In genomic region chr1:229479660-229480399, GRCh38 we compare ENCODE assay signal across 13 cellular contexts. TPM values are rescaled to one million over a fixed set of nuclear protein-coding genes. Genes with fewer than 3 reads are reported as not detected.
DNase-seq lines count a peak whose midpoint lies in the region; ATAC-seq and TF ChIP-seq lines count a peak whose summit lies in the region.
"Had no signal": no experiment of that assay in that cellular context is flagged by ENCODE, and none has a peak within 500 bp of the region (broad histone marks: within the 10 kb centered on the region; RNA-seq: fewer than 3 reads in every experiment).

No MANE protein-coding gene starts in this region.

- H3K27me3 Mint-ChIP-seq in CD4-positive, alpha-beta T cell, result no peaks in the 10 kb centered on the region
- no peaks in the 10 kb centered on the region for H3K27me3 Mint-ChIP-seq in type B pancreatic cell

- H3K27me3 ChIP-seq in CD4-positive, alpha-beta T cell (ENCODE audit: control insufficient read depth, insufficient read depth, low read length), result no peaks in the 10 kb centered on the region

- H3K9me3 Mint-ChIP-seq in CD4-positive, alpha-beta T cell, result no peaks in the 10 kb centered on the region
- no peaks in the 10 kb centered on the region for H3K9me3 Mint-ChIP-seq in type B pancreatic cell

- POLR2A ChIA-PET in CD4-positive, alpha-beta T cell (lab: Charles Lee), result interaction anchor here (0.7 kb wide), 1 partner anchor 401 kb away, joined by 3 read pairs; no protein-coding TSS in a partner anchor

- no peak overlapping the region for H3K4me3 Mint-ChIP-seq in CD4-positive, alpha-beta T cell
- no peak overlapping the region for H3K4me3 Mint-ChIP-seq in type B pancreatic cell

- H3K9me3 ChIP-seq in CD4-positive, alpha-beta T cell (ENCODE audit: control insufficient read depth, low read length), result no peaks in the 10 kb centered on the region

- DNase-seq in kidney tubule cell (ENCODE audit: low spot score) (peak; percentile 37), NCI-H2107 (lab: John Stamatoyannopoulos, UW) (no peak), DMS79 treated with DMSO at 0.1 percent for 48 hours (lab: John Stamatoyannopoulos, UW) (no peak), type B pancreatic cell (ENCODE audit: extremely low spot score, unreplicated experiment) (no peak)
- no peak for DNase-seq in CD4-positive, alpha-beta T cell
- DNase-seq: effector CD4-positive, alpha-beta T cell; mesenchymal stem cell; NCI-H2171 treated with DMSO at 0.1 percent for 48 hours; stimulated activated CD4-positive, alpha-beta T cell treated with anti-CD3 and anti-CD28 coated beads, Interleukin-1b, Interleukin-23, amount 100 ng/mL, for 48 hours had no signal

- peaks cover 10% of the 10 kb centered on the region for H3K4me1 Mint-ChIP-seq in CD4-positive, alpha-beta T cell (ENCODE audit: low read depth)
- no peaks in the 10 kb centered on the region for H3K4me1 Mint-ChIP-seq in type B pancreatic cell (ENCODE audit: unreplicated experiment)

- TF ChIP-seq CTCF in CD4-positive, alpha-beta T cell (IDR thresholded peaks at IDR 0.05), result no peak
- no peak for TF ChIP-seq CTCF in type B pancreatic cell (conservative IDR thresholded peaks at IDR 0.05)

- H3K27ac ChIP-seq in CD4-positive, alpha-beta T cell (ENCODE audit: low read depth, low read length), result no peak overlapping the region

- H3K27ac Mint-ChIP-seq in CD4-positive, alpha-beta T cell, result no peak overlapping the region
- H3K27ac Mint-ChIP-seq in type B pancreatic cell, result no peak overlapping the region

- intact Hi-C loops in CD4-positive, alpha-beta T cell (cut with DNase I, micrococcal nuclease), result loop anchor here in 1 of 2 experiments (10.0 kb wide), 1 partner anchor 815 kb away; no protein-coding TSS in a partner anchor

- CTCF ChIA-PET in CD4-positive, alpha-beta T cell (lab: Charles Lee), result interaction anchor here (0.6 to 4.4 kb wide), 2 partner anchors 38 to 222 kb away, joined by 3 to 20 read pairs; no protein-coding TSS in a partner anchor

- ATAC-seq in GM18868 (IDR thresholded peaks at IDR 0.05; ENCODE audit: unreplicated experiment), result peak; percentile 64
- peak; percentile 68 for ATAC-seq in GM21737 (IDR thresholded peaks at IDR 0.05; ENCODE audit: unreplicated experiment)
- ATAC-seq in HG03558 (IDR thresholded peaks at IDR 0.05; ENCODE audit: extremely low read depth, unreplicated experiment), result peak; percentile 47
- ATAC-seq in CD4-positive, alpha-beta T cell (ENCODE audit: poor library complexity), result no peak

- H3K36me3 Mint-ChIP-seq in CD4-positive, alpha-beta T cell (ENCODE audit: low read depth), result peaks cover 92% of the 10 kb centered on the region
- H3K36me3 Mint-ChIP-seq in type B pancreatic cell, result peaks cover 31% of the 10 kb centered on the region

RNA-seq across cellular contexts. Expression of gene NUP133, which starts 28.3 kb away (rescaled TPM):
- 10 to 100 TPM; 42.0 to 45.3 TPM for total RNA-seq in CD4-positive, alpha-beta T cell
- 46.2 and 53.9 TPM in 2 replicates for total RNA-seq in type B pancreatic cell (ENCODE audit: low replicate concordance)

RNA-seq across cellular contexts. Expression of gene ACTA1, which starts 45.9 kb away (rescaled TPM):
- total RNA-seq in CD4-positive, alpha-beta T cell, result not detected
- 0.55 and 1.9 TPM in 2 replicates for total RNA-seq in type B pancreatic cell (ENCODE audit: low replicate concordance)
- total RNA-seq: activated CD8-positive, alpha-beta memory T cell treated with anti-CD3 and anti-CD28 coated beads for 36 hours had no signal
